In genomic region chrX:48154796-48155195, GRCh38 we compare ENCODE assay signal across 10 cellular contexts. TPM values are rescaled to one million over a fixed set of nuclear protein-coding genes. Genes with fewer than 3 reads are reported as not detected.
"Had no signal": no experiment of that assay in that cellular context is flagged by ENCODE, and none has a peak within 500 bp of the region (broad histone marks: within the 10 kb centered on the region; RNA-seq: fewer than 3 reads in every experiment).

No MANE protein-coding gene starts in this region.

- H3K27ac Mint-ChIP-seq: IgD-negative memory B cell had no signal

- H3K4me2 ChIP-seq: KMS-11 had no signal

- H3K4me3 Mint-ChIP-seq: IgD-negative memory B cell had no signal

- H3K4me1 Mint-ChIP-seq: IgD-negative memory B cell had no signal

- DNase-seq: IMR-90, KBM-7, KG1 had no signal

- H3K27me3 Mint-ChIP-seq: IgD-negative memory B cell had no signal

- H3K9ac ChIP-seq: KMS-11 had no signal

- H3K27ac ChIP-seq: HL-60, KMS-11 had no signal

- ATAC-seq: HepG2 had no signal

- FAIRE-seq: HepG2, HTR-8/SVneo had no signal

- H3K36me3 Mint-ChIP-seq: IgD-negative memory B cell had no signal

RNA-seq across cellular contexts. Expression of gene SPACA5B, which starts 24.4 kb away (rescaled TPM):
- total RNA-seq: HepG2, HT-29, HT1080, IMR-90 had no signal
- polyA plus RNA-seq: HepG2, IgD-negative memory B cell, IMR-90 had no signal

RNA-seq across cellular contexts. Expression of gene SSX5, which starts 41.8 kb away (rescaled TPM):
- total RNA-seq: HepG2, HT-29, HT1080, IMR-90 had no signal
- polyA plus RNA-seq: HepG2, IgD-negative memory B cell, IMR-90 had no signal
